In the genomic region with DNA sequence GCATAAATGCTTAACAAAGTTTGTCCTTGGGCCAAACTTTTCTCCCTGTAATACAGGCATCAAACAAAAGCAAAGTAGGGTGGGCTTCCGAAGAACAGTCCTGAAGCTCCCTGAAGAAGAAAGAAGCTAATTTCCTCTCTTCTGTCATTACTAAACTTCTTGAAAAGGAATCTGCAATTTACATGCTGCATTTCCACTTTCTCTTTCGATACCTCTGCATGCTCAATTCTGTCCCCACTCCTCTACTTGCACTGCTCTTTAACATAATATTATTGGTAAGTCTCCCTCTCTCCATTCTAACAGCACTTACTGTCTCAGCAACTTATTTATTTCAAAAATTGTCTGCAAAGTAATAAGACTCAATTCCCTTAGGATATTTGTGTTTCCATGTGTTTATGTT, we compare ENCODE assay signal across 10 cellular contexts. TPM values are rescaled to one million over a fixed set of nuclear protein-coding genes. Genes with fewer than 3 reads are reported as not detected.
DNase-seq lines count a peak whose midpoint lies in the region; ATAC-seq and TF ChIP-seq lines count a peak whose summit lies in the region.
"Had no signal": no experiment of that assay in that cellular context is flagged by ENCODE, and none has a peak within 500 bp of the region (broad histone marks: within the 10 kb centered on the region; RNA-seq: fewer than 3 reads in every experiment).

No MANE protein-coding gene starts in this region.

- H3K4me3 ChIP-seq in choroid plexus epithelial cell (ENCODE audit: low read depth, low read length) (no peak overlapping the region), thoracic aorta (peak overlapping the region; percentile 15)
- H3K4me3 ChIP-seq: BLaER1 had no signal

- peak overlapping the region; percentile 37 for H3K27ac Mint-ChIP-seq in activated naive CD4-positive, alpha-beta T cell treated with anti-CD3 and anti-CD28 coated beads, Interleukin-2, amount 50 U/mL, for 24 hours

- no peaks in the 10 kb centered on the region for H3K36me3 Mint-ChIP-seq in activated naive CD4-positive, alpha-beta T cell treated with anti-CD3 and anti-CD28 coated beads, Interleukin-2, amount 50 U/mL, for 24 hours

- ATAC-seq in thoracic aorta (ENCODE audit: insufficient number of reproducible peaks, low FRiP score, low read depth) = no peak
- ATAC-seq in GM21381 (IDR thresholded peaks at IDR 0.05; ENCODE audit: unreplicated experiment) = no peak
- ATAC-seq in GM18873 (IDR thresholded peaks at IDR 0.05; ENCODE audit: low FRiP score, unreplicated experiment) = no peak

- H3K4me1 Mint-ChIP-seq in activated naive CD4-positive, alpha-beta T cell treated with anti-CD3 and anti-CD28 coated beads, Interleukin-2, amount 50 U/mL, for 24 hours = peaks cover 46% of the 10 kb centered on the region

- peaks cover 0 to 12% of the 10 kb centered on the region in 2 donors for H3K4me1 ChIP-seq in thoracic aorta (ENCODE audit: control insufficient read depth in 1 of 2, low read depth in 2 of 2)

- TF ChIP-seq CTCF in choroid plexus epithelial cell (conservative IDR thresholded peaks at IDR 0.05; ENCODE audit: low read depth, low read length) (no peak), thoracic aorta (IDR thresholded peaks at IDR 0.05) (no peak)

- no peak for DNase-seq in activated naive CD4-positive, alpha-beta T cell (lab: John Stamatoyannopoulos, UW)
- DNase-seq in choroid plexus epithelial cell (ENCODE audit: low read depth) (peak; percentile 27), thoracic aorta (ENCODE audit: low spot score) (no peak)
- DNase-seq in stimulated activated CD4-positive, alpha-beta T cell treated with anti-CD3 and anti-CD28 coated beads, Interleukin-12 subunit alpha, Interleukin-12 subunit beta, amount 100 ng/mL, for 4 hours = no peak
- DNase-seq: substantia nigra had no signal

- H3K36me3 ChIP-seq in KOPT-K1 (ENCODE audit: insufficient read depth, low read length) (no peaks in the 10 kb centered on the region), thoracic aorta (no peaks in the 10 kb centered on the region)
- H3K36me3 ChIP-seq: BLaER1 had no signal

- no peaks in the 10 kb centered on the region for H3K9me3 Mint-ChIP-seq in activated naive CD4-positive, alpha-beta T cell treated with anti-CD3 and anti-CD28 coated beads, Interleukin-2, amount 50 U/mL, for 24 hours

- H3K27me3 ChIP-seq in thoracic aorta (replicated peaks; ENCODE audit: insufficient read depth) = no peaks in the 10 kb centered on the region
- H3K27me3 ChIP-seq: BLaER1 had no signal

- peak overlapping the region; percentile 52 for H3K4me3 Mint-ChIP-seq in activated naive CD4-positive, alpha-beta T cell treated with anti-CD3 and anti-CD28 coated beads, Interleukin-2, amount 50 U/mL, for 24 hours

- H3K9me3 ChIP-seq in KOPT-K1 (ENCODE audit: insufficient read depth, low read length, poor library complexity, severe bottlenecking) (no peaks in the 10 kb centered on the region), thoracic aorta (no peaks in the 10 kb centered on the region)
- H3K9me3 ChIP-seq: BLaER1 had no signal

- H3K27ac ChIP-seq in KOPT-K1 (ENCODE audit: low read depth, low read length, poor library complexity, severe bottlenecking) (peak overlapping the region; percentile 47), thoracic aorta (peak overlapping the region in 1 of 2 donors; percentile 31)
- H3K27ac ChIP-seq: BLaER1 had no signal

- H3K27me3 Mint-ChIP-seq in activated naive CD4-positive, alpha-beta T cell treated with anti-CD3 and anti-CD28 coated beads, Interleukin-2, amount 50 U/mL, for 24 hours = no peaks in the 10 kb centered on the region

RNA-seq across cellular contexts. Expression of gene PLPP1, which starts 3.9 kb away (rescaled TPM):
- 100 to 1,000 TPM; 341 to 509 TPM for total RNA-seq in thoracic aorta
